In the genomic region with DNA sequence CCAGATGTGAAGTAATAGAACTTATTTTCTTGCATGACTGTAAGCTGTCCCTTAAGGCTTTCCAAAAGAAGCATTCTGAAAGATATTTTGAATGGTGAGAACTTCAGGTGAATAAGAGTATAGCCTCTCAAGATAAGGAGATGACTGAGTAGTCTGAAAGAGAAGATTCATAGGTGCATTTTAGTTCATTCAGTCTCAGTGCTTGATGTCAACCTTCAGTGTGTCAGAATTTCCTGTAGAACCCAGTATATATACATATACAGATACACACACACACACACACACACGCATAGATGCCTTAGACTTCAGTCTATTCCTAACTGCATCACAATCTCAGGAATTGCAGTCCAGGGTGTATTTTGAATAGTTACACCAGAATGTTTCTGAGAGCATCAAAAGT, we compare ENCODE assay signal across 25 cellular contexts. TPM values are rescaled to one million over a fixed set of nuclear protein-coding genes. Genes with fewer than 3 reads are reported as not detected.
"Had no signal": no experiment of that assay in that cellular context is flagged by ENCODE, and none has a peak within 500 bp of the region (broad histone marks: within the 10 kb centered on the region; RNA-seq: fewer than 3 reads in every experiment).

No MANE protein-coding gene starts in this region.

- H3K27ac Mint-ChIP-seq: activated B cell treated with CpG ODN at 0.5 μM for 24 hours, IgD-negative memory B cell had no signal

- H3K27me3 Mint-ChIP-seq: activated B cell treated with CpG ODN at 0.5 μM for 24 hours, IgD-negative memory B cell had no signal

- DNase-seq: activated B cell treated with CpG ODN at 0.5 μM for 24 hours; activated CD4-positive, alpha-beta T cell treated with anti-CD3 and anti-CD28 coated beads for 1 hour; activated CD4-positive, alpha-beta T cell treated with anti-CD3 and anti-CD28 coated beads, Interleukin-2, amount 50 U/mL, for 4 hours; activated CD8-positive, alpha-beta memory T cell treated with anti-CD3 and anti-CD28 coated beads, Interleukin-2, amount 50 U/mL, for 4 hours; activated gamma-delta T cell; amniotic stem cell; body of pancreas; central memory CD4-positive, alpha-beta T cell; cortex of kidney; KG1; NCI-H1092; NCI-H1417; NCI-H2029; NCI-H2107; NCI-H2171 treated with DMSO at 0.1 percent for 48 hours; NCI-H345; NCI-H510A; NCI-H526 treated with DMSO at 0.1 percent for 48 hours; NCI-H82; SIG-M5; T-helper 2 cell; T1000 had no signal

- H3K9me3 Mint-ChIP-seq: activated B cell treated with CpG ODN at 0.5 μM for 24 hours, IgD-negative memory B cell had no signal

- H3K4me3 Mint-ChIP-seq: activated B cell treated with CpG ODN at 0.5 μM for 24 hours, IgD-negative memory B cell had no signal

- ATAC-seq: body of pancreas had no signal

RNA-seq across cellular contexts. Expression of a gene that starts 7.4 kb away (rescaled TPM):
- total RNA-seq: ascending aorta, RPMI7951 had no signal
